8 cellular contexts compared by ENCODE assay signal in genomic region chr7:138459300-138460175, GRCh38. TPM values are rescaled to one million over a fixed set of nuclear protein-coding genes. Genes with fewer than 3 reads are reported as not detected.
DNase-seq lines count a peak whose midpoint lies in the region; ATAC-seq and TF ChIP-seq lines count a peak whose summit lies in the region.

No MANE protein-coding gene starts in this region.

- H3K9me3 ChIP-seq in colonic mucosa: no peaks in the 10 kb centered on the region

- ATAC-seq in GM19043 (IDR thresholded peaks at IDR 0.05; ENCODE audit: low read depth, unreplicated experiment) (peak; percentile 74), HG03378 (IDR thresholded peaks at IDR 0.05; ENCODE audit: unreplicated experiment) (peak; percentile 93), left colon (peak; percentile 91)

- no peaks in the 10 kb centered on the region for H3K27me3 ChIP-seq in colonic mucosa

- H3K4me3 ChIP-seq in colonic mucosa: peak overlapping the region; percentile 26

- no peaks in the 10 kb centered on the region for H3K36me3 ChIP-seq in colonic mucosa

- intact Hi-C loops in colonic mucosa (cut with DNase I) (loop anchor here (10.0 kb wide), 1 partner anchor 285 kb away; no protein-coding TSS in a partner anchor), left colon (cut with DNase I, micrococcal nuclease) (no loop called here)

- DNase-seq in AG09319 (ENCODE audit: extremely low read depth, low read depth): peak; percentile 95
- DNase-seq in NCI-H446 treated with DMSO at 0.1 percent for 48 hours (lab: John Stamatoyannopoulos, UW): peak; percentile 97
- peak; percentile 97 for DNase-seq in activated CD4-positive, CD25-positive, alpha-beta regulatory T cell treated with anti-CD3 and anti-CD28 coated beads, Interleukin-2, amount 50 U/mL, for 72 hours
- peak; percentile 98 for DNase-seq in colonic mucosa
- peak in 1 of 2 donors; percentile 98 for DNase-seq in left colon
- peak; percentile 88 to 95 (median 94) for DNase-seq in stimulated activated CD4-positive, alpha-beta T cell treated with anti-CD3 and anti-CD28 coated beads, Interleukin-1b, Interleukin-23, amount 100 ng/mL, for 24 hours (ENCODE audit: low read depth in 4 of 4, low spot score in 1 of 4)

- H3K27ac ChIP-seq in colonic mucosa: no peak overlapping the region

- no peaks in the 10 kb centered on the region for H3K4me1 ChIP-seq in colonic mucosa

- TF ChIP-seq CTCF in AG09319 (IDR thresholded peaks at IDR 0.05; ENCODE audit: low read depth, low read length): no peak; the same call in 1 of the 2 replicates
- TF ChIP-seq CTCF in colonic mucosa (IDR thresholded peaks at IDR 0.05): no peak

- no peak overlapping the region for H3K9ac ChIP-seq in colonic mucosa (ENCODE audit: low read depth in 2 of 2, low read length in 2 of 2)

RNA-seq across cellular contexts. Expression of gene TRIM24, which starts 0.5 kb away (rescaled TPM):
- total RNA-seq in colonic mucosa (10 to 100 TPM; 14.5 to 19.1 TPM), left colon (10 to 100 TPM; 20.0 to 20.3 TPM)
